Comparison of ENCODE assay signal across 24 cellular contexts in the genomic region with DNA sequence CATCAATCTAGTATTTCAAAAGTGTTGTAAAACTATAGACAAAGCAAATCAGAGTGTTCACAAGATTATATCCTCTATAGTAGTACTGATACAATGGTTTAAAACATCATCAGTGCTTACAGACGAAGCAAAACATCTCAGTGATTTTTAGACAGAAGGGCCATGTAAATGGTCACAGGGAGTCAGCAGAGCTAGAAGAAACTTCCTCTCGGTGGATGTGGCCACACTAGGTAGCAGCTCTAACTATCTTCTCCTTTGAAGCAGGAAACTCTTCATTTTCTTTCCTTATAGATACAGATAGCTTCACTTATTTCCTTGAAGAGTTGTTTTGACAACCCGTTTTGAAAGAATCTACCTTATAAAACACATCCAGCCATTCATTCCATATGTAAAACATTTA.
A peak's percentile ranks its signal among the peaks of the same experiment; 100 is the strongest.
DNase-seq lines count a peak whose midpoint lies in the region; ATAC-seq and TF ChIP-seq lines count a peak whose summit lies in the region.
"Had no signal": no experiment of that assay in that cellular context is flagged by ENCODE, and none has a peak within 500 bp of the region (broad histone marks: within the 10 kb centered on the region; RNA-seq: fewer than 3 reads in every experiment).

No MANE protein-coding gene starts in this region.

- no peak overlapping the region for H3K9ac ChIP-seq in OCI-LY1 (ENCODE audit: low read length)

- DNase-seq in erythroblast (lab: John Stamatoyannopoulos, UW) (no peak), aorta (no peak), amygdala (lab: John Stamatoyannopoulos, UW) (no peak)
- DNase-seq: activated CD4-positive, alpha-beta T cell treated with anti-CD3 and anti-CD28 coated beads for 36 hours; activated naive CD8-positive, alpha-beta T cell treated with anti-CD3 and anti-CD28 coated beads for 36 hours; CD4-positive, CD25-positive, alpha-beta regulatory T cell; DMS 273 treated with DMSO at 0.1 percent for 48 hours; effector memory CD4-positive, alpha-beta T cell; GF-D8; kidney glomerular epithelial cell; MG63; NCI-H1436 treated with DMSO at 0.1 percent for 48 hours; NCI-H2171; NCI-H526 treated with DMSO at 0.1 percent for 48 hours; occipital lobe; stimulated activated CD4-positive, alpha-beta T cell treated with anti-CD3 and anti-CD28 coated beads, Interleukin-4, amount 100 ng/mL, for 4 hours; trophoblast cell had no signal

- H3K9me2 ChIP-seq in OCI-LY1 (ENCODE audit: low read depth, low read length), result no peaks in the 10 kb centered on the region

- H3F3A ChIP-seq in OCI-LY1 (ENCODE audit: insufficient read depth, low read length), result no peaks in the 10 kb centered on the region

- no peak overlapping the region for H2AFZ ChIP-seq in OCI-LY1 (ENCODE audit: low read length)

- H3K4me2 ChIP-seq in OCI-LY1 (ENCODE audit: low read length), result no peak overlapping the region

- H3K4me3 ChIP-seq in OCI-LY1 (ENCODE audit: low read depth, low read length, poor library complexity, severe bottlenecking) (no peak overlapping the region), aorta (ENCODE audit: low read length in 2 of 2) (no peak overlapping the region)
- H3K4me3 ChIP-seq: esophagus muscularis mucosa, gastroesophageal sphincter, MG63 had no signal

- H3K4me1 ChIP-seq in OCI-LY1 (ENCODE audit: insufficient read depth, low read length, severe bottlenecking), result peaks cover 12% of the 10 kb centered on the region
- H3K4me1 ChIP-seq in aorta (ENCODE audit: control insufficient read depth in 1 of 2, insufficient read depth in 2 of 2, low read length in 2 of 2), result no peaks in the 10 kb centered on the region
- H3K4me1 ChIP-seq: esophagus muscularis mucosa, gastroesophageal sphincter had no signal

- WGBS in aorta, 2 donors, result 91% methylated on average over 3 of the region's 3 CpGs

- H3K9me3 ChIP-seq in OCI-LY1 (ENCODE audit: low read length) (no peaks in the 10 kb centered on the region), aorta (ENCODE audit: control insufficient read depth, low read length) (no peaks in the 10 kb centered on the region)
- H3K9me3 ChIP-seq: esophagus muscularis mucosa, gastroesophageal sphincter, MG63 had no signal

- intact Hi-C loops in aorta (cut with DNase I), result no loop called here

- no peak for TF ChIP-seq CTCF in OCI-LY1 (IDR thresholded peaks at IDR 0.05; ENCODE audit: low read length)

- ATAC-seq in GM18867 (IDR thresholded peaks at IDR 0.05; ENCODE audit: unreplicated experiment) (peak; percentile 40), GM21381 (IDR thresholded peaks at IDR 0.05; ENCODE audit: unreplicated experiment) (peak; percentile 35), HG02870 (IDR thresholded peaks at IDR 0.05; ENCODE audit: unreplicated experiment) (peak; percentile 38), HG02588 (IDR thresholded peaks at IDR 0.05; ENCODE audit: unreplicated experiment) (no peak), aorta (ENCODE audit: low FRiP score) (no peak)
- ATAC-seq: activated CD4-positive, alpha-beta T cell treated with anti-CD3 and anti-CD28 coated beads for 36 hours; gastroesophageal sphincter had no signal

- peak overlapping the region; percentile 13 for H3K27ac ChIP-seq in OCI-LY1 (ENCODE audit: low read depth, low read length, poor library complexity, severe bottlenecking)
- H3K27ac ChIP-seq in aorta (ENCODE audit: low read depth in 1 of 2, low read length in 2 of 2), result no peak overlapping the region
- H3K27ac ChIP-seq: esophagus muscularis mucosa, gastroesophageal sphincter had no signal

- no peaks in the 10 kb centered on the region for H4K20me1 ChIP-seq in OCI-LY1 (ENCODE audit: insufficient read depth, low read length)

- H3K36me3 ChIP-seq in OCI-LY1 (ENCODE audit: insufficient read depth, low read length) (peaks cover 47% of the 10 kb centered on the region; the same call in 1 of the 2 replicates), aorta (ENCODE audit: control insufficient read depth in 1 of 2, insufficient read depth in 2 of 2, low read length in 1 of 2) (no peaks in the 10 kb centered on the region)

- H3K27me3 ChIP-seq in OCI-LY1 (ENCODE audit: insufficient read depth, low read length), result no peaks in the 10 kb centered on the region
- H3K27me3 ChIP-seq in aorta (ENCODE audit: control insufficient read depth in 1 of 2, insufficient read depth in 2 of 2, low read length in 1 of 2), result no peaks in the 10 kb centered on the region
- H3K27me3 ChIP-seq: esophagus muscularis mucosa, gastroesophageal sphincter, MG63 had no signal

- no peaks in the 10 kb centered on the region for H3K79me2 ChIP-seq in OCI-LY1 (ENCODE audit: insufficient read depth, low read length)

- no peak for TF ChIP-seq POLR2A in erythroblast (IDR thresholded peaks at IDR 0.05; ENCODE audit: low read length)

Comparison
In these comparisons a context has a peak if more than half of its experiments do, and no peak if none do; other contexts are left out.
1. ATAC-seq: peak in GM18867 (single experiment), GM21381 (single experiment) and HG02870 (single experiment); none in HG02588 (single experiment) and aorta (single experiment).